Comparison of ENCODE assay signal across 18 cellular contexts in the genomic region with DNA sequence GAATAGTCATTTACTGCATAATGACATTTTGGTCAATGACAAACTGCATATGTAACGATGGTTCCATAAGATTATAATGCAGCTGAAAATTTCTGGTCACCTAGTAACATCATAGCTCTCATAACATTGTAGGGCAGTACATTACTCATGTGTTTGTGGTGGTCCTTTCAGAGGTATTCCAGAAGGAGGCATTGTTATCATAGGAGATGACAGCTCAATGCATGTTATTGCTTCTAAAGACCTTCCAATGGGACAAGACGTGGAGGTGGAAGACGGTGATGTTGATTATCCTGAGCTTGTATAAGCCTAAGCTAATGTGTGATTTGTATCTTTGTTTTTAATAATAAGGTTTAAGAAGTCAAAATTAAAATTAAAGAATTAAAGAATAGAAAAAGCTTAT. TPM values are rescaled to one million over a fixed set of nuclear protein-coding genes. Genes with fewer than 3 reads are reported as not detected.
DNase-seq lines count a peak whose midpoint lies in the region; ATAC-seq and TF ChIP-seq lines count a peak whose summit lies in the region.
"Had no signal": no experiment of that assay in that cellular context is flagged by ENCODE, and none has a peak within 500 bp of the region (broad histone marks: within the 10 kb centered on the region; RNA-seq: fewer than 3 reads in every experiment).

No MANE protein-coding gene starts in this region.

- H3K36me3 ChIP-seq in WERI-Rb-1 (no peaks in the 10 kb centered on the region), sigmoid colon (no peaks in the 10 kb centered on the region), left ventricle myocardium inferior (no peaks in the 10 kb centered on the region)
- H3K36me3 ChIP-seq: BLaER1 treated with 17β-estradiol and CSF1 and Interleukin-3, amounts not matched to agents 10 nM and 100 nM; upper lobe of left lung had no signal

- no peaks in the 10 kb centered on the region for H3K4me1 Mint-ChIP-seq in activated CD4-positive, alpha-beta T cell treated with anti-CD3 and anti-CD28 coated beads for 36 hours
- H3K4me1 Mint-ChIP-seq: naive thymus-derived CD4-positive, alpha-beta T cell had no signal

- no peaks in the 10 kb centered on the region for H3K36me3 Mint-ChIP-seq in activated CD4-positive, alpha-beta T cell treated with anti-CD3 and anti-CD28 coated beads for 36 hours (ENCODE audit: low read depth)

- WGBS in sigmoid colon, 2 donors: 70 to 89% methylated on average over 3 of the region's 3 CpGs

- no peak overlapping the region for H3K4me3 ChIP-seq in AG10803 (ENCODE audit: low read length)
- no peak overlapping the region for H3K4me3 ChIP-seq in WERI-Rb-1 (ENCODE audit: low read depth, low read length)
- H3K4me3 ChIP-seq in sigmoid colon: no peak overlapping the region
- H3K4me3 ChIP-seq in left ventricle myocardium inferior: no peak overlapping the region
- H3K4me3 ChIP-seq: BLaER1 treated with 17β-estradiol and CSF1 and Interleukin-3, amounts not matched to agents 10 nM and 100 nM; upper lobe of left lung had no signal

- H3K9me3 ChIP-seq in WERI-Rb-1 (ENCODE audit: severe bottlenecking) (peaks cover 9% of the 10 kb centered on the region), sigmoid colon (peaks cover 4 to 7% (median 5%) of the 10 kb centered on the region in 4 donors), left ventricle myocardium inferior (replicated peaks) (peaks cover 23% of the 10 kb centered on the region)

- H3K27me3 Mint-ChIP-seq in activated CD4-positive, alpha-beta T cell treated with anti-CD3 and anti-CD28 coated beads for 36 hours: peaks cover 5% of the 10 kb centered on the region

- no peaks in the 10 kb centered on the region for H3K27me3 ChIP-seq in WERI-Rb-1 (ENCODE audit: insufficient read depth, low read depth, severe bottlenecking)
- H3K27me3 ChIP-seq in sigmoid colon: no peaks in the 10 kb centered on the region
- H3K27me3 ChIP-seq in left ventricle myocardium inferior (ENCODE audit: low read depth): peaks cover 13% of the 10 kb centered on the region
- H3K27me3 ChIP-seq: BLaER1 treated with 17β-estradiol and CSF1 and Interleukin-3, amounts not matched to agents 10 nM and 100 nM; upper lobe of left lung had no signal

- H3K4me1 ChIP-seq in sigmoid colon (peaks cover 0 to 7% (median 0%) of the 10 kb centered on the region in 4 donors), left ventricle myocardium inferior (no peaks in the 10 kb centered on the region)
- H3K4me1 ChIP-seq: BLaER1 treated with 17β-estradiol and CSF1 and Interleukin-3, amounts not matched to agents 10 nM and 100 nM had no signal

- CTCF ChIA-PET in activated CD4-positive, alpha-beta T cell treated with anti-CD3 and anti-CD28 coated beads for 36 hours (lab: Charles Lee): interaction anchor here (0.7 to 1.3 kb wide), 3 partner anchors 18 to 389 kb away, joined by 3 to 7 read pairs (median 4); no protein-coding TSS in a partner anchor

- peaks cover 12% of the 10 kb centered on the region for H3K9me3 Mint-ChIP-seq in activated CD4-positive, alpha-beta T cell treated with anti-CD3 and anti-CD28 coated beads for 36 hours (ENCODE audit: low read depth)

- POLR2A ChIA-PET in activated CD4-positive, alpha-beta T cell treated with anti-CD3 and anti-CD28 coated beads for 36 hours (lab: Charles Lee): no interaction called here

- DNase-seq in AG10803 (ENCODE audit: low read depth) (peak; percentile 24), M059J (ENCODE audit: low read depth) (peak; percentile 11), WERI-Rb-1 (no peak), iris pigment epithelial cell (ENCODE audit: low read depth) (peak; percentile 16), sigmoid colon (no peak), left ventricle myocardium inferior (no peak)
- no peak for DNase-seq in activated CD4-positive, alpha-beta T cell treated with anti-CD3 and anti-CD28 coated beads for 36 hours
- DNase-seq: activated CD8-positive, alpha-beta T cell treated with anti-CD3 and anti-CD28 coated beads, Interleukin-2, amount 10 ng/mL, durations not matched to agents 7 days and 5 days; activated effector memory CD4-positive, alpha-beta T cell treated with anti-CD3 and anti-CD28 coated beads, Interleukin-2, amount 50 U/mL, for 16 hours; effector CD8-positive, alpha-beta T cell; GF-D8; naive thymus-derived CD4-positive, alpha-beta T cell; retina; upper lobe of left lung had no signal

- TF ChIP-seq EP300 in sigmoid colon (IDR thresholded peaks at IDR 0.05): no peak

- no peak overlapping the region for H3K27ac ChIP-seq in WERI-Rb-1
- no peak overlapping the region for H3K27ac ChIP-seq in sigmoid colon
- no peak overlapping the region for H3K27ac ChIP-seq in left ventricle myocardium inferior (replicated peaks)
- H3K27ac ChIP-seq: BLaER1 treated with 17β-estradiol and CSF1 and Interleukin-3, amounts not matched to agents 10 nM and 100 nM; upper lobe of left lung had no signal

- H3K27ac Mint-ChIP-seq in activated CD4-positive, alpha-beta T cell treated with anti-CD3 and anti-CD28 coated beads for 36 hours: no peak overlapping the region
- H3K27ac Mint-ChIP-seq: activated CD8-positive, alpha-beta T cell treated with anti-CD3 and anti-CD28 coated beads, Interleukin-2, amount 10 ng/mL, durations not matched to agents 7 days and 5 days; naive thymus-derived CD4-positive, alpha-beta T cell had no signal

- no peak for TF ChIP-seq POLR2A in sigmoid colon (IDR thresholded peaks at IDR 0.05)

- intact Hi-C loops in sigmoid colon (cut with DNase I): no loop called here
- intact Hi-C loops in left ventricle myocardium inferior (cut with micrococcal nuclease): no loop called here
- intact Hi-C loops in activated CD4-positive, alpha-beta T cell treated with anti-CD3 and anti-CD28 coated beads for 36 hours (cut with DNase I, micrococcal nuclease): no loop called here

- H3K4me3 Mint-ChIP-seq in activated CD4-positive, alpha-beta T cell treated with anti-CD3 and anti-CD28 coated beads for 36 hours: no peak overlapping the region
- H3K4me3 Mint-ChIP-seq: activated CD8-positive, alpha-beta T cell treated with anti-CD3 and anti-CD28 coated beads, Interleukin-2, amount 10 ng/mL, durations not matched to agents 7 days and 5 days; naive thymus-derived CD4-positive, alpha-beta T cell had no signal

- ATAC-seq in HG02642 (IDR thresholded peaks at IDR 0.05; ENCODE audit: poor library complexity, unreplicated experiment): no peak
- ATAC-seq in activated CD4-positive, alpha-beta T cell treated with anti-CD3 and anti-CD28 coated beads for 36 hours: no peak
- ATAC-seq: activated CD8-positive, alpha-beta T cell treated with anti-CD3 and anti-CD28 coated beads, Interleukin-2, amount 10 ng/mL, durations not matched to agents 7 days and 5 days; naive thymus-derived CD4-positive, alpha-beta T cell had no signal

- peak; percentile 43 for TF ChIP-seq CTCF in AG10803 (conservative IDR thresholded peaks at IDR 0.05; ENCODE audit: low read length)
- peak; percentile 25; the same call in 1 of the 2 replicates for TF ChIP-seq CTCF in WERI-Rb-1 (IDR thresholded peaks at IDR 0.05; ENCODE audit: low read depth, low read length)
- no peak for TF ChIP-seq CTCF in sigmoid colon (IDR thresholded peaks at IDR 0.05)
- no peak for TF ChIP-seq CTCF in left ventricle myocardium inferior (IDR thresholded peaks at IDR 0.05; ENCODE audit: borderline replicate concordance)

RNA-seq across cellular contexts. Expression of a gene that starts 43.8 kb away (rescaled TPM):
- total RNA-seq in M059J (2014; rRNA removed; shearing (Covaris generic)): 0.39 and 0.44 TPM in 2 replicates
- total RNA-seq in sigmoid colon (10 to 100 TPM in 3 of 4 donors, 1 to 10 TPM in 1; 6.4 to 18.9 (median 13.9) TPM), left ventricle myocardium inferior (1.7 TPM)
- 1 to 10 TPM in 2 of 3 donors, under 1 TPM in 1; 0.23 to 7.8 (median 1.8) TPM for polyA plus RNA-seq in sigmoid colon
- not detected for total RNA-seq in activated CD4-positive, alpha-beta T cell treated with anti-CD3 and anti-CD28 coated beads for 36 hours
- total RNA-seq: activated CD8-positive, alpha-beta T cell treated with anti-CD3 and anti-CD28 coated beads, Interleukin-2, amount 10 ng/mL, durations not matched to agents 7 days and 5 days; HT-29; naive thymus-derived CD4-positive, alpha-beta T cell; NCI-H460 had no signal
- polyA plus RNA-seq: naive thymus-derived CD4-positive, alpha-beta T cell had no signal

Comparison
In these comparisons a context has a peak if more than half of its experiments do, and no peak if none do; other contexts are left out.
1. DNase-seq: peak in AG10803 (single experiment), M059J (single experiment) and iris pigment epithelial cell (single experiment); none in WERI-Rb-1 (single experiment), sigmoid colon (single experiment), left ventricle myocardium inferior (single experiment) and activated CD4-positive, alpha-beta T cell treated with anti-CD3 and anti-CD28 coated beads for 36 hours (single experiment).
2. CTCF ChIP-seq: peak in AG10803 (single experiment) and WERI-Rb-1 (single experiment); none in sigmoid colon (0 of 4) and left ventricle myocardium inferior (single experiment).